20 cellular contexts compared by ENCODE assay signal in the genomic region with DNA sequence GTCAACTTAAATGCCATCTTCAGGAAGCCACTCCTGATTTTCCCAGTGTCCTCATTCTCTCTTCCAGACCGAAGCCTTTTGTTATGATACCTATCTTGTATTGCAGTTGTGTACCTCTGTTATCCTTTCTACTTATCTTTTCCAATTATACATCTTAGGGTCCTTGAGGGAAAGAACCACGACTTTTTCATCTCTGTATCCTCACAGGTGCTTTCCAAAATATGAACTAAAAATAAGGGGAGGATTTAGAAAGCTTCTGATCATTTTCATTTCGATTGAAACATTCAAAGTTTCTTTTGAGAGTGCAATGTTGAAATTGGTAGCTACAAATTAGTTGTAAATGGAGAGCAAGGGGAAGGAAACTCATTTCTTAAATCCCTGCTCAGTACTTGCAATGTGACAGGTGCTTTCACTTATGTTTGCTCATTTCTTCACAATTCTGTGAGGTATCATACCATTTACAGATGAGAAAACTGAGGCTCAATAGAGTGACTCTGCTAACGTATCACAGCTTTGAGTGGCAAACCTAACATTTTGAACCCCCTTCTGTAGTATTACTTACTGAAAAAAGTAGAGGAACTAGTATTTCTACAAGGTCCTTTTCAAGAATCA. TPM values are rescaled to one million over a fixed set of nuclear protein-coding genes. Genes with fewer than 3 reads are reported as not detected.
"Had no signal": no experiment of that assay in that cellular context is flagged by ENCODE, and none has a peak within 500 bp of the region (broad histone marks: within the 10 kb centered on the region; RNA-seq: fewer than 3 reads in every experiment).

No MANE protein-coding gene starts in this region.

- H3K27ac ChIP-seq: body of pancreas, coronary artery, heart right ventricle, neural progenitor cell, pancreas, suprapubic skin, upper lobe of left lung, VCaP had no signal

- H3K4me3 Mint-ChIP-seq: activated CD4-positive, alpha-beta T cell treated with anti-CD3 and anti-CD28 coated beads, Interleukin-2, amount 10 ng/mL, durations not matched to agents 7 days and 5 days; activated T-cell treated with anti-CD3 and anti-CD28 coated beads, Interleukin-2, amount 50 U/mL, for 4 hours; neural progenitor cell had no signal

- H3K4me3 ChIP-seq: body of pancreas, coronary artery, gastrocnemius medialis, neural progenitor cell, pancreas, suprapubic skin, upper lobe of left lung had no signal

- ATAC-seq: body of pancreas; stimulated activated naive CD8-positive, alpha-beta T cell treated with anti-CD3 and anti-CD28 coated beads, Interleukin-15, Interleukin-2, amounts not matched to agents 100 U/mL and 50 U/mL, for 24 hours had no signal

- H3K9me3 ChIP-seq: body of pancreas, gastrocnemius medialis had no signal

- H3K27ac Mint-ChIP-seq: neural progenitor cell had no signal

- H3K4me2 ChIP-seq: neural progenitor cell had no signal

- H3K27me3 ChIP-seq: body of pancreas, gastrocnemius medialis, neural progenitor cell, pancreas had no signal

- H2AFZ ChIP-seq: neural progenitor cell had no signal

- H3K4me1 ChIP-seq: body of pancreas, neural progenitor cell, pancreas had no signal

- H3K36me3 ChIP-seq: neural progenitor cell had no signal

- DNase-seq: activated CD4-positive, alpha-beta T cell treated with anti-CD3 and anti-CD28 coated beads, Interleukin-2, amount 10 ng/mL, durations not matched to agents 7 days and 5 days; activated naive CD4-positive, alpha-beta T cell; activated T-cell treated with anti-CD3 and anti-CD28 coated beads, Interleukin-2, amount 50 U/mL, for 4 hours; amniotic stem cell; body of pancreas; central memory CD4-positive, alpha-beta T cell; effector CD4-positive, alpha-beta T cell; gastrocnemius medialis; heart right ventricle; islet precursor cell; left ventricle myocardium superior; mesenchymal stem cell; pancreas; stimulated activated CD4-positive, alpha-beta T cell treated with anti-CD3 and anti-CD28 coated beads, Interleukin-2, amount 100 ng/mL, for 48 hours; stimulated activated naive CD8-positive, alpha-beta T cell treated with anti-CD3 and anti-CD28 coated beads, Interleukin-15, Interleukin-2, amounts not matched to agents 100 U/mL and 50 U/mL, for 24 hours; upper lobe of left lung had no signal

- H3K4me1 Mint-ChIP-seq: neural progenitor cell had no signal

RNA-seq across cellular contexts. Expression of a gene that starts 34.2 kb away (rescaled TPM):
- total RNA-seq: activated CD4-positive, alpha-beta T cell treated with anti-CD3 and anti-CD28 coated beads, Interleukin-2, amount 10 ng/mL, durations not matched to agents 7 days and 5 days; suprapubic skin had no signal
